ENCODE assay signal across 13 cellular contexts in genomic region chr2:429575-430254, GRCh38.
A peak's percentile ranks its signal among the peaks of the same experiment; 100 is the strongest.
DNase-seq lines count a peak whose midpoint lies in the region; TF ChIP-seq lines count a peak whose summit lies in the region.
"Had no signal": no experiment of that assay in that cellular context is flagged by ENCODE, and none has a peak within 500 bp of the region (broad histone marks: within the 10 kb centered on the region; RNA-seq: fewer than 3 reads in every experiment).

No MANE protein-coding gene starts in this region.

- no peak for TF ChIP-seq CTCF in esophagus muscularis mucosa (IDR thresholded peaks at IDR 0.05)

- H3K36me3 ChIP-seq in esophagus muscularis mucosa: no peaks in the 10 kb centered on the region
- H3K36me3 ChIP-seq in thymus (ENCODE audit: control insufficient read depth, insufficient read depth): no peaks in the 10 kb centered on the region
- H3K36me3 ChIP-seq: thoracic aorta had no signal

- H3K9me3 Mint-ChIP-seq in activated T-cell treated with anti-CD3 and anti-CD28 coated beads, Interleukin-2, amount 50 U/mL, for 24 hours: no peaks in the 10 kb centered on the region
- H3K9me3 Mint-ChIP-seq: WTC11 had no signal

- intact Hi-C loops in esophagus muscularis mucosa (cut with DNase I): no loop called here

- DNase-seq in activated T-cell treated with anti-CD3 and anti-CD28 coated beads, Interleukin-2, amount 50 U/mL, for 24 hours: no peak
- DNase-seq in activated T-cell treated with anti-CD3 and anti-CD28 coated beads for 4 hours (no peak), esophagus muscularis mucosa (ENCODE audit: extremely low spot score) (peak; percentile 70), SHP77 (lab: John Stamatoyannopoulos, UW) (no peak), NCI-H1105 (lab: John Stamatoyannopoulos, UW) (no peak), NCI-H128 (lab: John Stamatoyannopoulos, UW; ENCODE audit: unreplicated experiment) (no peak)
- DNase-seq in activated CD4-positive, alpha-beta T cell treated with anti-CD3 and anti-CD28 coated beads, Interleukin-2, amount 50 U/mL, for 48 hours: peak; percentile 18 to 23
- DNase-seq: amniotic stem cell, small intestine had no signal

- no peak for TF ChIP-seq EP300 in esophagus muscularis mucosa (IDR thresholded peaks at IDR 0.05)

- H3K4me1 Mint-ChIP-seq in activated T-cell treated with anti-CD3 and anti-CD28 coated beads, Interleukin-2, amount 50 U/mL, for 24 hours (ENCODE audit: low read depth): peaks cover 24% of the 10 kb centered on the region

- H3K27ac ChIP-seq in esophagus muscularis mucosa (replicated peaks in 1 of 4) (no peak overlapping the region), thymus (ENCODE audit: low read depth) (peak overlapping the region; percentile 89)
- H3K27ac ChIP-seq: coronary artery, thoracic aorta had no signal

- H3K4me1 ChIP-seq in esophagus muscularis mucosa (no peaks in the 10 kb centered on the region), thymus (ENCODE audit: control insufficient read depth, insufficient read depth, low read length) (peaks cover 17% of the 10 kb centered on the region)

- peak overlapping the region; percentile 57 for H3K4me3 Mint-ChIP-seq in activated T-cell treated with anti-CD3 and anti-CD28 coated beads, Interleukin-2, amount 50 U/mL, for 24 hours
- H3K4me3 Mint-ChIP-seq: WTC11 had no signal

- H3K9me3 ChIP-seq in esophagus muscularis mucosa (no peaks in the 10 kb centered on the region), thymus (ENCODE audit: control insufficient read depth) (no peaks in the 10 kb centered on the region)
- H3K9me3 ChIP-seq: thoracic aorta had no signal

- no peak overlapping the region for H3K4me3 ChIP-seq in esophagus muscularis mucosa
- peak overlapping the region; percentile 31 for H3K4me3 ChIP-seq in thymus (ENCODE audit: low read length)
- H3K4me3 ChIP-seq: coronary artery, thoracic aorta had no signal

- no peaks in the 10 kb centered on the region for H3K36me3 Mint-ChIP-seq in activated T-cell treated with anti-CD3 and anti-CD28 coated beads, Interleukin-2, amount 50 U/mL, for 24 hours (ENCODE audit: low read depth)
- H3K36me3 Mint-ChIP-seq: WTC11 had no signal

- 82% methylated on average over 19 of the region's 19 CpGs for WGBS in esophagus muscularis mucosa
- 20% methylated on average over 19 of the region's 19 CpGs for WGBS in thymus

- TF ChIP-seq POLR2A in esophagus muscularis mucosa (IDR thresholded peaks at IDR 0.05; ENCODE audit: low read depth): no peak

- H3K27me3 ChIP-seq in esophagus muscularis mucosa (peaks cover 0 to 18% (median 0%) of the 10 kb centered on the region in 4 donors), thymus (ENCODE audit: control insufficient read depth, insufficient read depth) (no peaks in the 10 kb centered on the region)

- peak overlapping the region; percentile 78 for H3K27ac Mint-ChIP-seq in activated T-cell treated with anti-CD3 and anti-CD28 coated beads, Interleukin-2, amount 50 U/mL, for 24 hours
- H3K27ac Mint-ChIP-seq: WTC11 had no signal

- peaks cover 4% of the 10 kb centered on the region for H3K27me3 Mint-ChIP-seq in activated T-cell treated with anti-CD3 and anti-CD28 coated beads, Interleukin-2, amount 50 U/mL, for 24 hours

Comparison
In these comparisons a context has a peak if more than half of its experiments do, and no peak if none do; other contexts are left out.
1. DNase-seq: peak in activated CD4-positive, alpha-beta T cell treated with anti-CD3 and anti-CD28 coated beads, Interleukin-2, amount 50 U/mL, for 48 hours (2 of 2) and esophagus muscularis mucosa (single experiment); none in activated T-cell treated with anti-CD3 and anti-CD28 coated beads, Interleukin-2, amount 50 U/mL, for 24 hours (single experiment), activated T-cell treated with anti-CD3 and anti-CD28 coated beads for 4 hours (single experiment), SHP77 (0 of 2), NCI-H1105 (single experiment) and NCI-H128 (single experiment).